19 cellular contexts compared by ENCODE assay signal in genomic region chr2:177075254-177075653, GRCh38.
"Had no signal": no experiment of that assay in that cellular context is flagged by ENCODE, and none has a peak within 500 bp of the region (broad histone marks: within the 10 kb centered on the region; RNA-seq: fewer than 3 reads in every experiment).

No MANE protein-coding gene starts in this region.

- H3K4me1 ChIP-seq: colonic mucosa, spleen, tibial nerve, vagina had no signal

- H3K27ac ChIP-seq: brain microvascular endothelial cell, colonic mucosa, spleen, tibial nerve, vagina, WERI-Rb-1 had no signal

- H3K27me3 ChIP-seq: brain microvascular endothelial cell, colonic mucosa, spleen, tibial nerve, vagina had no signal

- H3K9me3 ChIP-seq: colonic mucosa, spleen, tibial nerve, vagina had no signal

- DNase-seq: activated CD4-positive, alpha-beta T cell treated with anti-CD3 and anti-CD28 coated beads, Interleukin-2, amount 50 U/mL, for 4 hours; activated naive CD4-positive, alpha-beta T cell treated with Interleukin-2 at 50 U/mL for 16 hours; activated naive CD8-positive, alpha-beta T cell treated with anti-CD3 and anti-CD28 coated beads, Interleukin-2, amount 10 ng/mL, durations not matched to agents 7 days and 5 days; anterior cingulate cortex; brain microvascular endothelial cell; central memory CD4-positive, alpha-beta T cell; colonic mucosa; erythroblast; kidney; nephron progenitor cell; nucleus accumbens; spleen; stimulated activated naive CD4-positive, alpha-beta T cell treated with Interleukin-2 at 50 U/mL for 16 hours; T-helper 2 cell; WERI-Rb-1 had no signal

- H3K4me3 ChIP-seq: colonic mucosa, lung, spleen, tibial nerve, vagina had no signal

- H3K36me3 ChIP-seq: brain microvascular endothelial cell, colonic mucosa, spleen, tibial nerve, vagina, WERI-Rb-1 had no signal

- ATAC-seq: left lobe of liver had no signal
